15 cellular contexts compared by ENCODE assay signal in the genomic region with DNA sequence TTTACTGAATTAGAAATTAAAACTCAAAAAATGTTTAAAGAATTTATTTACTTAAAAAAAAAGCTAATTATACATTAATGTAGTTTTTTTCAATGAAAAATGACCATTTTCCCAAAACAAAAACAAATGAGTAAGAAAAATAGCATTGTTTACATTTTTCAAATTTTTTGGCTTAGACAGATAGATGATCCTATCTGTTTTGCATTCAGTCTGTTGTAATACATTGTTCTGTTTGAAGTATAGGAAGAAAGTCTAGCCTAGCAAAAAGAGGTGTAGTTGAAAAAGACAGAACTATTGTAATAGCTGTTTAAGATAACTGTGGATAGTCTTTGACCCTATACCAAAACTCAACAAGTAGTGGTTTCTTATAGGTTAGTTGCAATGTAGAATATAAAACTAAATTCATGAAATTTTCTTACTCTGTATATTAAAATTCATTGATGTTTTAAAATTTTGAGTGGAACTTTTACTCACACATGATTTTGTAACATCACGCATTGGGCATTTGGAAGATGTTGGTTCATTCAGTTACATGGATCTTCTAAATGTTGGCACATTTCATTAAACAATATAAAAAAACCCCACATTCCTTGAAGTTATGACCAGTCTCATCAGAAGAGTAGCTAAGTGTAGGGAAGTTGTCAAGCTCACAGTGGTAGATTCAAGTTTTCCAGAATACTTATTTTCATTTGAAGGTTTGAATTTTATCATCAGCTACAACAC.
DNase-seq lines count a peak whose midpoint lies in the region; ATAC-seq and TF ChIP-seq lines count a peak whose summit lies in the region.
"Had no signal": no experiment of that assay in that cellular context is flagged by ENCODE, and none has a peak within 500 bp of the region (broad histone marks: within the 10 kb centered on the region; RNA-seq: fewer than 3 reads in every experiment).

No MANE protein-coding gene starts in this region.

- in situ Hi-C loops in GM23248 (cut with MboI): loop anchor here (25.0 kb wide), 2 partner anchors 248 to 398 kb away; no protein-coding TSS in a partner anchor

- H3K9ac ChIP-seq in GM23248: no peak overlapping the region
- H3K9ac ChIP-seq: BLaER1 had no signal

- peaks cover 66% of the 10 kb centered on the region for H3K4me1 ChIP-seq in GM23248 (ENCODE audit: insufficient read depth)

- H3K4me3 Mint-ChIP-seq in CD14-positive monocyte: no peak overlapping the region
- no peak overlapping the region for H3K4me3 Mint-ChIP-seq in WTC11
- no peak overlapping the region for H3K4me3 Mint-ChIP-seq in mesothelial cell of epicardium

- TF ChIP-seq CTCF in CD14-positive monocyte (IDR thresholded peaks at IDR 0.05) (no peak), WTC11 (IDR thresholded peaks at IDR 0.05) (no peak), mesothelial cell of epicardium (IDR thresholded peaks at IDR 0.05; ENCODE audit: unreplicated experiment) (no peak)

- no peaks in the 10 kb centered on the region for H3K27me3 ChIP-seq in GM23248 (replicated peaks; ENCODE audit: insufficient read depth)
- H3K27me3 ChIP-seq: adrenal gland, BLaER1, esophagus muscularis mucosa, hepatocyte, tibial nerve had no signal

- ATAC-seq in WTC11: no peak
- no peak for ATAC-seq in HG03460 (IDR thresholded peaks at IDR 0.05; ENCODE audit: unreplicated experiment)
- ATAC-seq: left cardiac atrium had no signal

- H2AFZ ChIP-seq in GM23248: no peak overlapping the region
- H2AFZ ChIP-seq: hepatocyte had no signal

- CTCF ChIA-PET in WTC11 (lab: Charles Lee) (interaction anchor here (0.6 to 1.2 kb wide), 4 partner anchors 12 to 843 kb away, joined by 3 to 6 read pairs (median 4); no protein-coding TSS in a partner anchor), HEK293T (lab: Yijun Ruan, JAX) (interaction anchor here (1.1 kb wide), 1 partner anchor 57 kb away, joined by 3 read pairs; no protein-coding TSS in a partner anchor)

- H3F3A ChIP-seq in GM23248 (ENCODE audit: insufficient read depth): peaks cover 63% of the 10 kb centered on the region

- no peaks in the 10 kb centered on the region for H3K9me2 ChIP-seq in GM23248 (ENCODE audit: insufficient read depth)

- H3K9me3 Mint-ChIP-seq in CD14-positive monocyte: peaks cover 0 to 5% (median 3%) of the 10 kb centered on the region in 7 donors
- peaks cover 20% of the 10 kb centered on the region for H3K9me3 Mint-ChIP-seq in WTC11
- peaks cover 6% of the 10 kb centered on the region for H3K9me3 Mint-ChIP-seq in mesothelial cell of epicardium

- H3K36me3 Mint-ChIP-seq in CD14-positive monocyte: peaks cover 40 to 48% of the 10 kb centered on the region in 2 donors
- peaks cover 25% of the 10 kb centered on the region for H3K36me3 Mint-ChIP-seq in WTC11
- H3K36me3 Mint-ChIP-seq in mesothelial cell of epicardium: peaks cover 13% of the 10 kb centered on the region

- H3K4me1 Mint-ChIP-seq in CD14-positive monocyte (peaks cover 42% of the 10 kb centered on the region), WTC11 (peaks cover 60% of the 10 kb centered on the region), mesothelial cell of epicardium (peaks cover 18% of the 10 kb centered on the region)

- H3K4me2 ChIP-seq in GM23248 (ENCODE audit: unreplicated experiment): peak overlapping the region; percentile 12
- H3K4me2 ChIP-seq: BLaER1, hepatocyte had no signal

- no peak for DNase-seq in CD14-positive monocyte (ENCODE audit: low spot score)
- peak; percentile 54 for DNase-seq in GM23248
- DNase-seq in WTC11 (ENCODE audit: low spot score): no peak
- DNase-seq in iris pigment epithelial cell (ENCODE audit: low read depth): peak; percentile 57
- no peak for DNase-seq in HEK293T (ENCODE audit: extremely low spot score)
- DNase-seq in NCI-H1930 (lab: John Stamatoyannopoulos, UW): no peak
- DNase-seq in mesothelial cell of epicardium (ENCODE audit: low spot score in 2 of 2, unreplicated experiment in 2 of 2): no peak
- DNase-seq: adrenal gland, left cardiac atrium, NCI-H1092 had no signal

- H3K4me3 ChIP-seq in GM23248: no peak overlapping the region
- H3K4me3 ChIP-seq: adrenal gland, BLaER1, esophagus muscularis mucosa, hepatocyte, tibial nerve had no signal

- H4K20me1 ChIP-seq in GM23248 (ENCODE audit: insufficient read depth): no peaks in the 10 kb centered on the region

- H3K27ac Mint-ChIP-seq in CD14-positive monocyte (peak overlapping the region; percentile 74 to 90 (median 86)), WTC11 (peak overlapping the region; percentile 74; the same call in 1 of the 2 replicates), mesothelial cell of epicardium (no peak overlapping the region)

- H3K9me3 ChIP-seq in GM23248 (ENCODE audit: low read depth): no peaks in the 10 kb centered on the region
- H3K9me3 ChIP-seq: adrenal gland, BLaER1, esophagus muscularis mucosa, tibial nerve had no signal

- POLR2A ChIA-PET in WTC11 (lab: Charles Lee): interaction anchor here (0.5 kb wide), 1 partner anchor 20 kb away, joined by 4 read pairs; no protein-coding TSS in a partner anchor
- POLR2A ChIA-PET in HEK293T (lab: Yijun Ruan, JAX): no interaction called here

- 96% methylated on average over 1 of the region's 1 CpG for WGBS in GM23248 (ENCODE audit: low coverage in 1 of 2, low lambda C conversion rate in 2 of 2, missing lambda C conversion rate in 2 of 2), 2 experiments

- peak overlapping the region; percentile 11; the same call in 1 of the 2 replicates for H3K27ac ChIP-seq in GM23248
- H3K27ac ChIP-seq: adrenal gland, BLaER1, esophagus muscularis mucosa, hepatocyte had no signal

- H3K36me3 ChIP-seq in GM23248 (ENCODE audit: low read depth): 0 out of 2 replicates have a peak, but pooled peaks cover 3% of the 10 kb centered on the region
- H3K36me3 ChIP-seq: adrenal gland, esophagus muscularis mucosa, tibial nerve had no signal

- H3K79me2 ChIP-seq in GM23248 (ENCODE audit: insufficient read depth): peaks cover 44% of the 10 kb centered on the region
- H3K79me2 ChIP-seq: hepatocyte had no signal

- H3K27me3 Mint-ChIP-seq in CD14-positive monocyte (ENCODE audit: low read depth in 3 of 3): no peaks in the 10 kb centered on the region
- H3K27me3 Mint-ChIP-seq in WTC11 (ENCODE audit: low read depth): no peaks in the 10 kb centered on the region
- no peaks in the 10 kb centered on the region for H3K27me3 Mint-ChIP-seq in mesothelial cell of epicardium (ENCODE audit: low read depth)

- intact Hi-C loops in CD14-positive monocyte (cut with micrococcal nuclease): no loop called here

TF ChIP-seq in WTC11, 78 proteins besides CTCF, POLR2A, EP300 and RAD21 (continues in another document):
- TF ChIP-seq, protein P1, sequence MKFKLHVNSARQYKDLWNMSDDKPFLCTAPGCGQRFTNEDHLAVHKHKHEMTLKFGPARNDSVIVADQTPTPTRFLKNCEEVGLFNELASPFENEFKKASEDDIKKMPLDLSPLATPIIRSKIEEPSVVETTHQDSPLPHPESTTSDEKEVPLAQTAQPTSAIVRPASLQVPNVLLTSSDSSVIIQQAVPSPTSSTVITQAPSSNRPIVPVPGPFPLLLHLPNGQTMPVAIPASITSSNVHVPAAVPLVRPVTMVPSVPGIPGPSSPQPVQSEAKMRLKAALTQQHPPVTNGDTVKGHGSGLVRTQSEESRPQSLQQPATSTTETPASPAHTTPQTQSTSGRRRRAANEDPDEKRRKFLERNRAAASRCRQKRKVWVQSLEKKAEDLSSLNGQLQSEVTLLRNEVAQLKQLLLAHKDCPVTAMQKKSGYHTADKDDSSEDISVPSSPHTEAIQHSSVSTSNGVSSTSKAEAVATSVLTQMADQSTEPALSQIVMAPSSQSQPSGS (CRISPR knock-in tag; IDR thresholded peaks at IDR 0.05; ENCODE audit: borderline replicate concordance, low read depth): no peak
- no peak for TF ChIP-seq OVOL2 (CRISPR knock-in tag; IDR thresholded peaks at IDR 0.05; ENCODE audit: borderline replicate concordance)

TF ChIP-seq in HEK293T, 16 proteins besides CTCF, POLR2A, EP300 and RAD21:
- TF ChIP-seq FOXA1 (IDR thresholded peaks at IDR 0.05): no peak
- no peak for TF ChIP-seq ELF4 (IDR thresholded peaks at IDR 0.05)
- no peak for TF ChIP-seq FOXM1 (IDR thresholded peaks at IDR 0.05; ENCODE audit: borderline replicate concordance)
- TF ChIP-seq NFRKB (IDR thresholded peaks at IDR 0.05): no peak
- no peak for TF ChIP-seq TARDBP (IDR thresholded peaks at IDR 0.05)
- TF ChIP-seq CTBP1 (IDR thresholded peaks at IDR 0.05; ENCODE audit: borderline replicate concordance): no peak
- TF ChIP-seq SP1 (IDR thresholded peaks at IDR 0.05): no peak
- TF ChIP-seq, protein P2, sequence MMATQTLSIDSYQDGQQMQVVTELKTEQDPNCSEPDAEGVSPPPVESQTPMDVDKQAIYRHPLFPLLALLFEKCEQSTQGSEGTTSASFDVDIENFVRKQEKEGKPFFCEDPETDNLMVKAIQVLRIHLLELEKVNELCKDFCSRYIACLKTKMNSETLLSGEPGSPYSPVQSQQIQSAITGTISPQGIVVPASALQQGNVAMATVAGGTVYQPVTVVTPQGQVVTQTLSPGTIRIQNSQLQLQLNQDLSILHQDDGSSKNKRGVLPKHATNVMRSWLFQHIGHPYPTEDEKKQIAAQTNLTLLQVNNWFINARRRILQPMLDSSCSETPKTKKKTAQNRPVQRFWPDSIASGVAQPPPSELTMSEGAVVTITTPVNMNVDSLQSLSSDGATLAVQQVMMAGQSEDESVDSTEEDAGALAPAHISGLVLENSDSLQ (IDR thresholded peaks at IDR 0.05): no peak
- no peak for TF ChIP-seq HDGF (IDR thresholded peaks at IDR 0.05; ENCODE audit: borderline replicate concordance)
- TF ChIP-seq BHLHE40 (IDR thresholded peaks at IDR 0.05; ENCODE audit: borderline replicate concordance): no peak
- no peak for TF ChIP-seq SUZ12 (IDR thresholded peaks at IDR 0.05)
- TF ChIP-seq ARNT (IDR thresholded peaks at IDR 0.05): no peak
- no peak for TF ChIP-seq FOXK2 (IDR thresholded peaks at IDR 0.05)
- no peak for TF ChIP-seq LEF1 (IDR thresholded peaks at IDR 0.05; ENCODE audit: borderline replicate concordance)
- TF ChIP-seq L3MBTL2 (conservative IDR thresholded peaks at IDR 0.05): no peak
- TF ChIP-seq ZNF384 (IDR thresholded peaks at IDR 0.05): no peak

Comparison
In these comparisons a context has a peak if more than half of its experiments do, and no peak if none do; other contexts are left out.
1. DNase-seq: peak in GM23248 (single experiment) and iris pigment epithelial cell (single experiment); none in CD14-positive monocyte (single experiment), WTC11 (single experiment), HEK293T (single experiment), NCI-H1930 (0 of 2) and mesothelial cell of epicardium (0 of 2).